In genomic region chr20:55881204-55881603, GRCh38 we compare ENCODE assay signal across 15 cellular contexts.
A peak's percentile ranks its signal among the peaks of the same experiment; 100 is the strongest.
DNase-seq lines count a peak whose midpoint lies in the region; ATAC-seq and TF ChIP-seq lines count a peak whose summit lies in the region.
"Had no signal": no experiment of that assay in that cellular context is flagged by ENCODE, and none has a peak within 500 bp of the region (broad histone marks: within the 10 kb centered on the region; RNA-seq: fewer than 3 reads in every experiment).

No MANE protein-coding gene starts in this region.

- no peak overlapping the region for H2AFZ ChIP-seq in smooth muscle cell (ENCODE audit: low read depth)

- H3K36me3 ChIP-seq in mucosa of descending colon (ENCODE audit: low read depth) (no peaks in the 10 kb centered on the region), upper lobe of left lung (no peaks in the 10 kb centered on the region), smooth muscle cell (ENCODE audit: low read depth) (no peaks in the 10 kb centered on the region)
- H3K36me3 ChIP-seq: BLaER1 treated with 17β-estradiol and CSF1 and Interleukin-3, amounts not matched to agents 10 nM and 100 nM had no signal

- no peak for TF ChIP-seq POLR2A in upper lobe of left lung (IDR thresholded peaks at IDR 0.05)

- H3K27ac ChIP-seq in 22Rv1 (peak overlapping the region; percentile 76), VCaP (peak overlapping the region; percentile 78), upper lobe of left lung (no peak overlapping the region), smooth muscle cell (ENCODE audit: low read depth) (no peak overlapping the region)
- H3K27ac ChIP-seq: BLaER1 treated with 17β-estradiol and CSF1 and Interleukin-3, amounts not matched to agents 10 nM and 100 nM had no signal

- H3K79me2 ChIP-seq in smooth muscle cell (ENCODE audit: low read depth) = no peaks in the 10 kb centered on the region

- no peaks in the 10 kb centered on the region for H3K27me3 ChIP-seq in upper lobe of left lung
- H3K27me3 ChIP-seq in smooth muscle cell (ENCODE audit: low read depth) = no peaks in the 10 kb centered on the region
- H3K27me3 ChIP-seq: BLaER1 treated with 17β-estradiol and CSF1 and Interleukin-3, amounts not matched to agents 10 nM and 100 nM had no signal

- intact Hi-C loops in left colon (cut with DNase I, micrococcal nuclease) = no loop called here
- intact Hi-C loops in mucosa of descending colon (cut with DNase I, micrococcal nuclease) = no loop called here
- intact Hi-C loops in posterior cingulate gyrus (cut with DNase I) = no loop called here

- TF ChIP-seq CTCF in 22Rv1 (IDR thresholded peaks at IDR 0.05) (no peak), VCaP (conservative IDR thresholded peaks at IDR 0.05) (no peak), mucosa of descending colon (IDR thresholded peaks at IDR 0.05) (no peak), upper lobe of left lung (IDR thresholded peaks at IDR 0.05) (no peak), smooth muscle cell (IDR thresholded peaks at IDR 0.05; ENCODE audit: borderline replicate concordance, insufficient read depth, poor library complexity, severe bottlenecking) (no peak)

- no peak for TF ChIP-seq EP300 in upper lobe of left lung (IDR thresholded peaks at IDR 0.05)

- H4K20me1 ChIP-seq in smooth muscle cell (ENCODE audit: low read depth) = no peaks in the 10 kb centered on the region
- H4K20me1 ChIP-seq: BLaER1 treated with 17β-estradiol and CSF1 and Interleukin-3, amounts not matched to agents 10 nM and 100 nM had no signal

- H3K4me3 ChIP-seq in mucosa of descending colon (no peak overlapping the region), upper lobe of left lung (no peak overlapping the region), smooth muscle cell (no peak overlapping the region)
- H3K4me3 ChIP-seq: BLaER1 treated with 17β-estradiol and CSF1 and Interleukin-3, amounts not matched to agents 10 nM and 100 nM had no signal

- H3F3A ChIP-seq in smooth muscle cell (ENCODE audit: low read depth) = no peaks in the 10 kb centered on the region

- DNase-seq in left colon (no peak), mucosa of descending colon (peak in 1 of 3 donors; percentile 6), upper lobe of left lung (no peak), smooth muscle cell (lab: John Stamatoyannopoulos, UW; ENCODE audit: unreplicated experiment) (no peak), posterior cingulate gyrus (no peak)
- DNase-seq: Calu3; CD8-positive, alpha-beta T cell; DMS79 treated with DMSO at 0.1 percent for 48 hours; GF-D8; GOT3; H7 had no signal

- no peak overlapping the region for H3K9ac ChIP-seq in smooth muscle cell (ENCODE audit: low read depth)
- H3K9ac ChIP-seq: BLaER1 treated with 17β-estradiol and CSF1 and Interleukin-3, amounts not matched to agents 10 nM and 100 nM had no signal

- H3K4me1 ChIP-seq in mucosa of descending colon (ENCODE audit: low read depth) (no peaks in the 10 kb centered on the region), upper lobe of left lung (no peaks in the 10 kb centered on the region), smooth muscle cell (ENCODE audit: low read depth) (no peaks in the 10 kb centered on the region)
- H3K4me1 ChIP-seq: BLaER1 treated with 17β-estradiol and CSF1 and Interleukin-3, amounts not matched to agents 10 nM and 100 nM had no signal

- no peak overlapping the region for H3K4me2 ChIP-seq in smooth muscle cell
- H3K4me2 ChIP-seq: BLaER1 treated with 17β-estradiol and CSF1 and Interleukin-3, amounts not matched to agents 10 nM and 100 nM had no signal

- peak; percentile 73 for ATAC-seq in left colon
- peak; percentile 48 for ATAC-seq in mucosa of descending colon
- ATAC-seq in upper lobe of left lung (ENCODE audit: low FRiP score in 2 of 2) = no peak
- no peak for ATAC-seq in HG03442 (IDR thresholded peaks at IDR 0.05; ENCODE audit: unreplicated experiment)
- ATAC-seq: CD8-positive, alpha-beta T cell had no signal

- WGBS in upper lobe of left lung, 2 donors = 54 to 68% methylated on average over 4 of the region's 4 CpGs
- 67% methylated on average over 4 of the region's 4 CpGs for WGBS in smooth muscle cell (ENCODE audit: low lambda C conversion rate)

- H3K9me3 ChIP-seq in mucosa of descending colon (no peaks in the 10 kb centered on the region), upper lobe of left lung (no peaks in the 10 kb centered on the region), smooth muscle cell (replicated peaks; ENCODE audit: low read depth) (peaks cover 7% of the 10 kb centered on the region)
- H3K9me3 ChIP-seq: BLaER1 treated with 17β-estradiol and CSF1 and Interleukin-3, amounts not matched to agents 10 nM and 100 nM had no signal

Comparison
In these comparisons a context has a peak if more than half of its experiments do, and no peak if none do; other contexts are left out.
1. H3K27ac ChIP-seq: peak in 22Rv1 (single experiment) and VCaP (single experiment); none in upper lobe of left lung (0 of 4) and smooth muscle cell (single experiment).
2. ATAC-seq: peak in left colon (single experiment) and mucosa of descending colon (single experiment); none in upper lobe of left lung (0 of 2) and HG03442 (single experiment).